ENCODE assay signal across 8 cellular contexts in the genomic region with DNA sequence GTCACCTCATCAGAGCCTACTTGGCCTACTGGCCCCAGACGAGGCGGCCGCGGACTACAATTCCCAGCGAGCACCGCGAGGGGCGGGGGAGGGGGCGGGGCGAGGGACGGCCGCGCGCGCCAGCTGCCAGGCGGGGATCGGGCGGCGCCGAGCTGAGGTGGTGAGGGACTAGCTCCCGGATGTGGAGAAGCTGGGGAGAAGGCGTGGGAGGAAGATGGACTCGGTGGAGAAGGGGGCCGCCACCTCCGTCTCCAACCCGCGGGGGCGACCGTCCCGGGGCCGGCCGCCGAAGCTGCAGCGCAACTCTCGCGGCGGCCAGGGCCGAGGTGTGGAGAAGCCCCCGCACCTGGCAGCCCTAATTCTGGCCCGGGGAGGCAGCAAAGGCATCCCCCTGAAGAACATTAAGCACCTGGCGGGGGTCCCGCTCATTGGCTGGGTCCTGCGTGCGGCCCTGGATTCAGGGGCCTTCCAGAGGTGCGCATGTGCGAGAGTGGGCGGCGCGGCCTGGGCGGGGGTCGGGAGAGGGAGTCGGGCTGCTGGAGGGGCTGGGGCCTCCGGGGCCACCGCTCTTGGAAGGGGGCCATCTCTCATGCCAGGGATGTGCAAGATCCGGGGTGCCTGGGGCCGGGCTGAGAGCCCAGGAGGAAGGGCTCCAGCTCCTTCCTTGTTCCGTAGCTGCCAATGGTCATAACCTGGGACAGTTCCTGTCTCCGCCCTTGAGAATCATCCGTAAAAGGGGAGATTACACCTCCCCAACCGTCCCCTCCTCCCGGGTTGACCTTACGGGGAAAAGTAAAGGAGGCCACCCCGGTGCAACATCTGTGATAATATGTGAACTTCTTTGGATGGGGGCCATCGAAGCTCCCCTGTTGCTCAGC. TPM values are rescaled to one million over a fixed set of nuclear protein-coding genes. Genes with fewer than 3 reads are reported as not detected.
DNase-seq lines count a peak whose midpoint lies in the region; ATAC-seq, FAIRE-seq and TF ChIP-seq lines count a peak whose summit lies in the region.

A gene (plus strand): TSS at position 129 of the 878 bp plus-strand sequence. CDS start 86 bp downstream, at position 215.

- H3K27ac ChIP-seq in AG04450 (ENCODE audit: low read depth, low read length) (peak within 1 kb of the TSS; percentile 50), kidney (ENCODE audit: low read depth in 2 of 2, low read length in 2 of 2) (peak within 1 kb of the TSS; percentile 78)

- intact Hi-C loops in kidney (cut with DNase I): no loop called here

- peaks cover 2 to 8% of the 10 kb centered on the region in 2 donors for H3K4me1 ChIP-seq in kidney (ENCODE audit: control insufficient read depth in 1 of 2, insufficient read depth in 1 of 2, low read depth in 1 of 2, low read length in 2 of 2)

- H3K4me3 ChIP-seq in AG04450 (ENCODE audit: low read depth, low read length): peak within 1 kb of the TSS; percentile 84
- peak within 1 kb of the TSS; percentile 59 to 70 for H3K4me3 ChIP-seq in kidney (ENCODE audit: low read length in 2 of 2)

- H3K27ac Mint-ChIP-seq in central memory CD8-positive, alpha-beta T cell (ENCODE audit: low read depth): peak within 1 kb of the TSS; percentile 86

- CTCF ChIA-PET in AG04450 (lab: Charles Lee): interaction anchor here (0.5 to 3.9 kb wide), 4 partner anchors 10 to 1279 kb away, joined by 3 to 21 read pairs (median 4); no protein-coding TSS in a partner anchor

- peak within 1 kb of the TSS; percentile 68 to 72 for H3K9ac ChIP-seq in kidney (ENCODE audit: low read length in 2 of 2)

- no peak for FAIRE-seq in kidney (lab: Jason Lieb, UNC)

- POLR2A ChIA-PET in AG04450 (lab: Yijun Ruan, JAX): interaction anchor here (0.6 to 0.9 kb wide), 2 partner anchors 54 to 237 kb away, joined by 3 read pairs; no protein-coding TSS in a partner anchor

- H3K27me3 ChIP-seq in AG04450 (ENCODE audit: control insufficient read depth, insufficient read depth, low read length): no peaks in the 10 kb centered on the region

- H3K9me3 Mint-ChIP-seq in central memory CD8-positive, alpha-beta T cell: no peaks in the 10 kb centered on the region

- peaks cover 7% of the 10 kb centered on the region for H3K36me3 Mint-ChIP-seq in central memory CD8-positive, alpha-beta T cell (ENCODE audit: insufficient read depth)

- H3K9me3 ChIP-seq in AG04450 (ENCODE audit: control insufficient read depth, insufficient read depth, low read length) (no peaks in the 10 kb centered on the region; the same call in 1 of the 2 replicates), kidney (ENCODE audit: control insufficient read depth in 1 of 2, low read length in 2 of 2) (no peaks in the 10 kb centered on the region)

- TF ChIP-seq CTCF in AG04450 (IDR thresholded peaks at IDR 0.05; ENCODE audit: low read depth, low read length) (no peak), kidney (IDR thresholded peaks at IDR 0.05; ENCODE audit: borderline replicate concordance, extremely low read depth, insufficient read depth) (no peak)

- ATAC-seq in GM18867 (IDR thresholded peaks at IDR 0.05; ENCODE audit: unreplicated experiment): peak; percentile 90
- peak; percentile 87 for ATAC-seq in HG03095 (IDR thresholded peaks at IDR 0.05; ENCODE audit: unreplicated experiment)
- peak; percentile 84 to 86 for ATAC-seq in activated CD4-positive, CD25-positive, alpha-beta regulatory T cell treated with anti-CD3 and anti-CD28 coated beads, Interleukin-2, amount 50 U/mL, for 24 hours
- ATAC-seq in central memory CD8-positive, alpha-beta T cell (replicated peaks; ENCODE audit: extremely low read depth, poor library complexity, severe bottlenecking): peak; percentile 81

- H3K27me3 Mint-ChIP-seq in central memory CD8-positive, alpha-beta T cell: no peaks in the 10 kb centered on the region

- H3K4me1 Mint-ChIP-seq in central memory CD8-positive, alpha-beta T cell: peaks cover 39% of the 10 kb centered on the region

- peak within 1 kb of the TSS; percentile 87 for H3K4me3 Mint-ChIP-seq in central memory CD8-positive, alpha-beta T cell

- DNase-seq in AG04450 (ENCODE audit: low read depth, low spot score): peak; percentile 15
- peak; percentile 83 for DNase-seq in NCI-H2227 (lab: John Stamatoyannopoulos, UW; ENCODE audit: unreplicated experiment)
- peak; percentile 46 to 47 for DNase-seq in central memory CD8-positive, alpha-beta T cell (ENCODE audit: low spot score in 2 of 2)
- peak; percentile 92 for DNase-seq in kidney
- peak; percentile 89 for DNase-seq in stimulated activated CD4-positive, alpha-beta T cell treated with anti-CD3 and anti-CD28 coated beads, Interleukin-15, amount 100 ng/mL, for 24 hours

- H3K36me3 ChIP-seq in kidney (ENCODE audit: control insufficient read depth in 1 of 2, insufficient read depth in 2 of 2, low read length in 2 of 2): no peaks in the 10 kb centered on the region

RNA-seq across cellular contexts. Expression of the gene that starts here (rescaled TPM):
- polyA plus RNA-seq in AG04450 (2011; rRNA removed) (22.4 and 31.7 TPM in 2 replicates), kidney (ENCODE audit: insufficient read depth, low read depth, low replicate concordance) (45.2 TPM)
- 3.6 and 5.7 TPM in 2 replicates for polyA minus RNA-seq in AG04450 (2011; rRNA and poly(A)+ RNA removed)
- total RNA-seq in kidney: 29.2 TPM

Comparison
In these comparisons a context has a peak if more than half of its experiments do, and no peak if none do; other contexts are left out.
1. Peak in every context shown above with its lines: DNase-seq, ATAC-seq, H3K4me3 ChIP-seq and H3K27ac ChIP-seq.
2. DNase-seq: peak in every context shown above with its lines; median percentile 92 in kidney; 89 in stimulated activated CD4-positive, alpha-beta T cell treated with anti-CD3 and anti-CD28 coated beads, Interleukin-15, amount 100 ng/mL, for 24 hours; 83 in NCI-H2227; 46 in central memory CD8-positive, alpha-beta T cell; 15 in AG04450.